Comparison of ENCODE assay signal across 2 cellular contexts in the genomic region with DNA sequence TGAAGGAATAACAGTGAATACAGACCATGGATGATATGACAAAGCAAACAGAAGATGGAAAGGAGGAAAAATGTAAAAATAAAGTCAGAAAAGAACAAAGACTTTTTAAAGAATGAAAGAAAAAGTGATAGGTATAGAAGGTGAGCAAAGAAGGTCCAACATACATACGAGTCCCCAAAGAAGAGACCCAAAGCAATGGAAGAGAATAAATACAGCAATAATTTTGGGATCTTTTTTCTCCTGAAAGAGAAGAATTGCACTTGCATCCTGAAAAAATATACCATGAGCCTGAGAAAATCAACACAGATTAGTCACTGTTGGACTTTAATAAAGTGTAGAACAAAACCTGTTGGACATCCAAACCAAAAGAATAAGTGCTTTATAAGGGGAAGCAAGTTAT.
TF ChIP-seq lines count a peak whose summit lies in the region.

No MANE protein-coding gene starts in this region.

TF ChIP-seq in HepG2, 621 proteins besides CTCF, POLR2A, EP300 and RAD21:
- TF ChIP-seq, protein P1, sequence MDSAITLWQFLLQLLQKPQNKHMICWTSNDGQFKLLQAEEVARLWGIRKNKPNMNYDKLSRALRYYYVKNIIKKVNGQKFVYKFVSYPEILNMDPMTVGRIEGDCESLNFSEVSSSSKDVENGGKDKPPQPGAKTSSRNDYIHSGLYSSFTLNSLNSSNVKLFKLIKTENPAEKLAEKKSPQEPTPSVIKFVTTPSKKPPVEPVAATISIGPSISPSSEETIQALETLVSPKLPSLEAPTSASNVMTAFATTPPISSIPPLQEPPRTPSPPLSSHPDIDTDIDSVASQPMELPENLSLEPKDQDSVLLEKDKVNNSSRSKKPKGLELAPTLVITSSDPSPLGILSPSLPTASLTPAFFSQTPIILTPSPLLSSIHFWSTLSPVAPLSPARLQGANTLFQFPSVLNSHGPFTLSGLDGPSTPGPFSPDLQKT (CRISPR knock-in tag; IDR thresholded peaks at IDR 0.05; ENCODE audit: borderline replicate concordance), result no peak
- TF ChIP-seq, protein P2, sequence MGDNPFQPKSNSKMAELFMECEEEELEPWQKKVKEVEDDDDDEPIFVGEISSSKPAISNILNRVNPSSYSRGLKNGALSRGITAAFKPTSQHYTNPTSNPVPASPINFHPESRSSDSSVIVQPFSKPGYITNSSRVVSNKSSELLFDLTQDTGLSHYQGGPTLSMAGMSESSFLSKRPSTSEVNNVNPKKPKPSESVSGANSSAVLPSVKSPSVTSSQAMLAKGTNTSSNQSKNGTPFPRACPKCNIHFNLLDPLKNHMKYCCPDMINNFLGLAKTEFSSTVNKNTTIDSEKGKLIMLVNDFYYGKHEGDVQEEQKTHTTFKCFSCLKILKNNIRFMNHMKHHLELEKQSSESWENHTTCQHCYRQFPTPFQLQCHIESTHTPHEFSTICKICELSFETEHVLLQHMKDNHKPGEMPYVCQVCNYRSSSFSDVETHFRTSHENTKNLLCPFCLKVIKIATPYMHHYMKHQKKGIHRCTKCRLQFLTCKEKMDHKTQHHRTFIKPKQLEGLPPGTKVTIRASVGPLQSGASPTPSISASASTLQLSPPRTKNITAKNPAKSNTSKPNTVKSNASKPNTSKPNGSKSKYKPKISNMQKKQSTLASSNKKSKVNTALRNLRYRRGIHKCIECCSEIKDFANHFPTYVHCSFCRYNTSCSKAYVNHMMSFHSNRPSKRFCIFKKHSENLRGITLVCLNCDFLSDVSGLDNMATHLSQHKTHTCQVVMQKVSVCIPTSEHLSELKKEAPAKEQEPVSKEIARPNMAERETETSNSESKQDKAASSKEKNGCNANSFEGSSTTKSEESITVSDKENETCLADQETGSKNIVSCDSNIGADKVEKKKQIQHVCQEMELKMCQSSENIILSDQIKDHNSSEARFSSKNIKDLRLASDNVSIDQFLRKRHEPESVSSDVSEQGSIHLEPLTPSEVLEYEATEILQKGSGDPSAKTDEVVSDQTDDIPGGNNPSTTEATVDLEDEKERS (CRISPR knock-in tag; IDR thresholded peaks at IDR 0.05), result 0 out of 2 replicates have a peak, but pooled peaks have one; percentile 43
TF ChIP-seq in HepG2: peak in this region for 1.

TF ChIP-seq in K562, 482 proteins besides CTCF, POLR2A, EP300 and RAD21 (continues in another document):
- TF ChIP-seq ZC3H4 (CRISPR knock-in tag; IDR thresholded peaks at IDR 0.05; ENCODE audit: borderline replicate concordance) (no peak), SAFB2 (IDR thresholded peaks at IDR 0.05; ENCODE audit: borderline replicate concordance, low read depth, low read length, severe bottlenecking) (no peak), ZNF24 (IDR thresholded peaks at IDR 0.05) (no peak), TRIM28 (IDR thresholded peaks at IDR 0.05) (peak; percentile 90), CBX3 (IDR thresholded peaks at IDR 0.05; ENCODE audit: borderline replicate concordance in 1 of 2, low read length in 2 of 2) (peak in 1 of 2 experiments; percentile 68; a peak in 1 of 3 replicates), ARID1B (IDR thresholded peaks at IDR 0.05) (no peak), CBX5 (IDR thresholded peaks at IDR 0.05; ENCODE audit: borderline replicate concordance, low read depth) (peak; percentile 75; the same call in 1 of the 2 replicates), XRCC3 (IDR thresholded peaks at IDR 0.05) (no peak), ETV5 (CRISPR knock-in tag; IDR thresholded peaks at IDR 0.05; ENCODE audit: low read depth) (no peak)
- TF ChIP-seq, protein P3, sequence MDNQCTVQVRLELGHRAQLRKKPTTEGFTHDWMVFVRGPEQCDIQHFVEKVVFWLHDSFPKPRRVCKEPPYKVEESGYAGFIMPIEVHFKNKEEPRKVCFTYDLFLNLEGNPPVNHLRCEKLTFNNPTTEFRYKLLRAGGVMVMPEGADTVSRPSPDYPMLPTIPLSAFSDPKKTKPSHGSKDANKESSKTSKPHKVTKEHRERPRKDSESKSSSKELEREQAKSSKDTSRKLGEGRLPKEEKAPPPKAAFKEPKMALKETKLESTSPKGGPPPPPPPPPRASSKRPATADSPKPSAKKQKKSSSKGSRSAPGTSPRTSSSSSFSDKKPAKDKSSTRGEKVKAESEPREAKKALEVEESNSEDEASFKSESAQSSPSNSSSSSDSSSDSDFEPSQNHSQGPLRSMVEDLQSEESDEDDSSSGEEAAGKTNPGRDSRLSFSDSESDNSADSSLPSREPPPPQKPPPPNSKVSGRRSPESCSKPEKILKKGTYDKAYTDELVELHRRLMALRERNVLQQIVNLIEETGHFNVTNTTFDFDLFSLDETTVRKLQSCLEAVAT (IDR thresholded peaks at IDR 0.05), result no peak
- TF ChIP-seq, protein P4, sequence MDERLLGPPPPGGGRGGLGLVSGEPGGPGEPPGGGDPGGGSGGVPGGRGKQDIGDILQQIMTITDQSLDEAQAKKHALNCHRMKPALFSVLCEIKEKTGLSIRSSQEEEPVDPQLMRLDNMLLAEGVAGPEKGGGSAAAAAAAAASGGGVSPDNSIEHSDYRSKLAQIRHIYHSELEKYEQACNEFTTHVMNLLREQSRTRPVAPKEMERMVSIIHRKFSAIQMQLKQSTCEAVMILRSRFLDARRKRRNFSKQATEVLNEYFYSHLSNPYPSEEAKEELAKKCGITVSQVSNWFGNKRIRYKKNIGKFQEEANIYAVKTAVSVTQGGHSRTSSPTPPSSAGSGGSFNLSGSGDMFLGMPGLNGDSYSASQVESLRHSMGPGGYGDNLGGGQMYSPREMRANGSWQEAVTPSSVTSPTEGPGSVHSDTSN (CRISPR knock-in tag; IDR thresholded peaks at IDR 0.05; ENCODE audit: low read depth), result no peak
- TF ChIP-seq, protein P4 (tag; conservative IDR thresholded peaks at IDR 0.05; ENCODE audit: low read depth), result no peak
- TF ChIP-seq, protein P5, sequence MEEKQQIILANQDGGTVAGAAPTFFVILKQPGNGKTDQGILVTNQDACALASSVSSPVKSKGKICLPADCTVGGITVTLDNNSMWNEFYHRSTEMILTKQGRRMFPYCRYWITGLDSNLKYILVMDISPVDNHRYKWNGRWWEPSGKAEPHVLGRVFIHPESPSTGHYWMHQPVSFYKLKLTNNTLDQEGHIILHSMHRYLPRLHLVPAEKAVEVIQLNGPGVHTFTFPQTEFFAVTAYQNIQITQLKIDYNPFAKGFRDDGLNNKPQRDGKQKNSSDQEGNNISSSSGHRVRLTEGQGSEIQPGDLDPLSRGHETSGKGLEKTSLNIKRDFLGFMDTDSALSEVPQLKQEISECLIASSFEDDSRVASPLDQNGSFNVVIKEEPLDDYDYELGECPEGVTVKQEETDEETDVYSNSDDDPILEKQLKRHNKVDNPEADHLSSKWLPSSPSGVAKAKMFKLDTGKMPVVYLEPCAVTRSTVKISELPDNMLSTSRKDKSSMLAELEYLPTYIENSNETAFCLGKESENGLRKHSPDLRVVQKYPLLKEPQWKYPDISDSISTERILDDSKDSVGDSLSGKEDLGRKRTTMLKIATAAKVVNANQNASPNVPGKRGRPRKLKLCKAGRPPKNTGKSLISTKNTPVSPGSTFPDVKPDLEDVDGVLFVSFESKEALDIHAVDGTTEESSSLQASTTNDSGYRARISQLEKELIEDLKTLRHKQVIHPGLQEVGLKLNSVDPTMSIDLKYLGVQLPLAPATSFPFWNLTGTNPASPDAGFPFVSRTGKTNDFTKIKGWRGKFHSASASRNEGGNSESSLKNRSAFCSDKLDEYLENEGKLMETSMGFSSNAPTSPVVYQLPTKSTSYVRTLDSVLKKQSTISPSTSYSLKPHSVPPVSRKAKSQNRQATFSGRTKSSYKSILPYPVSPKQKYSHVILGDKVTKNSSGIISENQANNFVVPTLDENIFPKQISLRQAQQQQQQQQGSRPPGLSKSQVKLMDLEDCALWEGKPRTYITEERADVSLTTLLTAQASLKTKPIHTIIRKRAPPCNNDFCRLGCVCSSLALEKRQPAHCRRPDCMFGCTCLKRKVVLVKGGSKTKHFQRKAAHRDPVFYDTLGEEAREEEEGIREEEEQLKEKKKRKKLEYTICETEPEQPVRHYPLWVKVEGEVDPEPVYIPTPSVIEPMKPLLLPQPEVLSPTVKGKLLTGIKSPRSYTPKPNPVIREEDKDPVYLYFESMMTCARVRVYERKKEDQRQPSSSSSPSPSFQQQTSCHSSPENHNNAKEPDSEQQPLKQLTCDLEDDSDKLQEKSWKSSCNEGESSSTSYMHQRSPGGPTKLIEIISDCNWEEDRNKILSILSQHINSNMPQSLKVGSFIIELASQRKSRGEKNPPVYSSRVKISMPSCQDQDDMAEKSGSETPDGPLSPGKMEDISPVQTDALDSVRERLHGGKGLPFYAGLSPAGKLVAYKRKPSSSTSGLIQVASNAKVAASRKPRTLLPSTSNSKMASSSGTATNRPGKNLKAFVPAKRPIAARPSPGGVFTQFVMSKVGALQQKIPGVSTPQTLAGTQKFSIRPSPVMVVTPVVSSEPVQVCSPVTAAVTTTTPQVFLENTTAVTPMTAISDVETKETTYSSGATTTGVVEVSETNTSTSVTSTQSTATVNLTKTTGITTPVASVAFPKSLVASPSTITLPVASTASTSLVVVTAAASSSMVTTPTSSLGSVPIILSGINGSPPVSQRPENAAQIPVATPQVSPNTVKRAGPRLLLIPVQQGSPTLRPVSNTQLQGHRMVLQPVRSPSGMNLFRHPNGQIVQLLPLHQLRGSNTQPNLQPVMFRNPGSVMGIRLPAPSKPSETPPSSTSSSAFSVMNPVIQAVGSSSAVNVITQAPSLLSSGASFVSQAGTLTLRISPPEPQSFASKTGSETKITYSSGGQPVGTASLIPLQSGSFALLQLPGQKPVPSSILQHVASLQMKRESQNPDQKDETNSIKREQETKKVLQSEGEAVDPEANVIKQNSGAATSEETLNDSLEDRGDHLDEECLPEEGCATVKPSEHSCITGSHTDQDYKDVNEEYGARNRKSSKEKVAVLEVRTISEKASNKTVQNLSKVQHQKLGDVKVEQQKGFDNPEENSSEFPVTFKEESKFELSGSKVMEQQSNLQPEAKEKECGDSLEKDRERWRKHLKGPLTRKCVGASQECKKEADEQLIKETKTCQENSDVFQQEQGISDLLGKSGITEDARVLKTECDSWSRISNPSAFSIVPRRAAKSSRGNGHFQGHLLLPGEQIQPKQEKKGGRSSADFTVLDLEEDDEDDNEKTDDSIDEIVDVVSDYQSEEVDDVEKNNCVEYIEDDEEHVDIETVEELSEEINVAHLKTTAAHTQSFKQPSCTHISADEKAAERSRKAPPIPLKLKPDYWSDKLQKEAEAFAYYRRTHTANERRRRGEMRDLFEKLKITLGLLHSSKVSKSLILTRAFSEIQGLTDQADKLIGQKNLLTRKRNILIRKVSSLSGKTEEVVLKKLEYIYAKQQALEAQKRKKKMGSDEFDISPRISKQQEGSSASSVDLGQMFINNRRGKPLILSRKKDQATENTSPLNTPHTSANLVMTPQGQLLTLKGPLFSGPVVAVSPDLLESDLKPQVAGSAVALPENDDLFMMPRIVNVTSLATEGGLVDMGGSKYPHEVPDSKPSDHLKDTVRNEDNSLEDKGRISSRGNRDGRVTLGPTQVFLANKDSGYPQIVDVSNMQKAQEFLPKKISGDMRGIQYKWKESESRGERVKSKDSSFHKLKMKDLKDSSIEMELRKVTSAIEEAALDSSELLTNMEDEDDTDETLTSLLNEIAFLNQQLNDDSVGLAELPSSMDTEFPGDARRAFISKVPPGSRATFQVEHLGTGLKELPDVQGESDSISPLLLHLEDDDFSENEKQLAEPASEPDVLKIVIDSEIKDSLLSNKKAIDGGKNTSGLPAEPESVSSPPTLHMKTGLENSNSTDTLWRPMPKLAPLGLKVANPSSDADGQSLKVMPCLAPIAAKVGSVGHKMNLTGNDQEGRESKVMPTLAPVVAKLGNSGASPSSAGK (IDR thresholded peaks at IDR 0.05), result no peak
- TF ChIP-seq, protein P6, sequence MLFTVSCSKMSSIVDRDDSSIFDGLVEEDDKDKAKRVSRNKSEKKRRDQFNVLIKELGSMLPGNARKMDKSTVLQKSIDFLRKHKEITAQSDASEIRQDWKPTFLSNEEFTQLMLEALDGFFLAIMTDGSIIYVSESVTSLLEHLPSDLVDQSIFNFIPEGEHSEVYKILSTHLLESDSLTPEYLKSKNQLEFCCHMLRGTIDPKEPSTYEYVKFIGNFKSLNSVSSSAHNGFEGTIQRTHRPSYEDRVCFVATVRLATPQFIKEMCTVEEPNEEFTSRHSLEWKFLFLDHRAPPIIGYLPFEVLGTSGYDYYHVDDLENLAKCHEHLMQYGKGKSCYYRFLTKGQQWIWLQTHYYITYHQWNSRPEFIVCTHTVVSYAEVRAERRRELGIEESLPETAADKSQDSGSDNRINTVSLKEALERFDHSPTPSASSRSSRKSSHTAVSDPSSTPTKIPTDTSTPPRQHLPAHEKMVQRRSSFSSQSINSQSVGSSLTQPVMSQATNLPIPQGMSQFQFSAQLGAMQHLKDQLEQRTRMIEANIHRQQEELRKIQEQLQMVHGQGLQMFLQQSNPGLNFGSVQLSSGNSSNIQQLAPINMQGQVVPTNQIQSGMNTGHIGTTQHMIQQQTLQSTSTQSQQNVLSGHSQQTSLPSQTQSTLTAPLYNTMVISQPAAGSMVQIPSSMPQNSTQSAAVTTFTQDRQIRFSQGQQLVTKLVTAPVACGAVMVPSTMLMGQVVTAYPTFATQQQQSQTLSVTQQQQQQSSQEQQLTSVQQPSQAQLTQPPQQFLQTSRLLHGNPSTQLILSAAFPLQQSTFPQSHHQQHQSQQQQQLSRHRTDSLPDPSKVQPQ (CRISPR knock-in tag; IDR thresholded peaks at IDR 0.05; ENCODE audit: borderline replicate concordance), result no peak
- TF ChIP-seq, protein P7, sequence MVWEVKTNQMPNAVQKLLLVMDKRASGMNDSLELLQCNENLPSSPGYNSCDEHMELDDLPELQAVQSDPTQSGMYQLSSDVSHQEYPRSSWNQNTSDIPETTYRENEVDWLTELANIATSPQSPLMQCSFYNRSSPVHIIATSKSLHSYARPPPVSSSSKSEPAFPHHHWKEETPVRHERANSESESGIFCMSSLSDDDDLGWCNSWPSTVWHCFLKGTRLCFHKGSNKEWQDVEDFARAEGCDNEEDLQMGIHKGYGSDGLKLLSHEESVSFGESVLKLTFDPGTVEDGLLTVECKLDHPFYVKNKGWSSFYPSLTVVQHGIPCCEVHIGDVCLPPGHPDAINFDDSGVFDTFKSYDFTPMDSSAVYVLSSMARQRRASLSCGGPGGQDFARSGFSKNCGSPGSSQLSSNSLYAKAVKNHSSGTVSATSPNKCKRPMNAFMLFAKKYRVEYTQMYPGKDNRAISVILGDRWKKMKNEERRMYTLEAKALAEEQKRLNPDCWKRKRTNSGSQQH (CRISPR knock-in tag; IDR thresholded peaks at IDR 0.05), result no peak
- TF ChIP-seq, protein P8, sequence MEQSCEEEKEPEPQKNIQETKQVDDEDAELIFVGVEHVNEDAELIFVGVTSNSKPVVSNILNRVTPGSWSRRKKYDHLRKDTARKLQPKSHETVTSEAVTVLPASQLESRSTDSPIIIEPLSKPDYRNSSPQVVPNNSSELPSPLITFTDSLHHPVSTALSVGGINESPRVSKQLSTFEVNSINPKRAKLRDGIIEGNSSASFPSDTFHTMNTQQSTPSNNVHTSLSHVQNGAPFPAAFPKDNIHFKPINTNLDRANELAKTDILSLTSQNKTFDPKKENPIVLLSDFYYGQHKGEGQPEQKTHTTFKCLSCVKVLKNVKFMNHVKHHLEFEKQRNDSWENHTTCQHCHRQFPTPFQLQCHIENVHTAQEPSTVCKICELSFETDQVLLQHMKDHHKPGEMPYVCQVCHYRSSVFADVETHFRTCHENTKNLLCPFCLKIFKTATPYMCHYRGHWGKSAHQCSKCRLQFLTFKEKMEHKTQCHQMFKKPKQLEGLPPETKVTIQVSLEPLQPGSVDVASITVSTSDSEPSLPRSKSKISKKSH (CRISPR knock-in tag; IDR thresholded peaks at IDR 0.05), result peak; percentile 79; the same call in 1 of the 2 replicates
